ENCODE assay signal across 11 cellular contexts in the genomic region with DNA sequence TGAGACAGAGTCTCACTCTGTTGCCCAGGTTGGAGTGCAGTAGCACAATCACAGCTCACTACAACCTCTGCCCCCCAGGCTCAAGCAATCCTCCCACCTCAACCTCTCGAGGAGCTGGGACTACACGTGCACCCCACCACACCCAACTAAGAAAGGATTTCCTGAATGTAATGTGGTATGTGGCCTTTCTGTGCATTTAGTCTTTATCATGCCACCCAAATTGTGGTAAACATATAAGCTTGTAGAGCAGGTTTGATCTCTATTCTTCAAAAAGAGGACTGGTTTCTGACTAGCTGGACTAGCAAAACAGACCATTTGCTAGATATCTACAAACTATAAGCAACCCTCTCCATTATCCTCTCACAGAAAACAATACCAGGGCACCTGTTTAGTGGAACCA. TPM values are rescaled to one million over a fixed set of nuclear protein-coding genes. Genes with fewer than 3 reads are reported as not detected.
DNase-seq lines count a peak whose midpoint lies in the region; ATAC-seq, FAIRE-seq and TF ChIP-seq lines count a peak whose summit lies in the region.
"Had no signal": no experiment of that assay in that cellular context is flagged by ENCODE, and none has a peak within 500 bp of the region (broad histone marks: within the 10 kb centered on the region; RNA-seq: fewer than 3 reads in every experiment).

No MANE protein-coding gene starts in this region.

- H3K9me3 Mint-ChIP-seq in activated CD8-positive, alpha-beta memory T cell treated with anti-CD3 and anti-CD28 coated beads, Interleukin-2, amount 10 ng/mL, durations not matched to agents 7 days and 5 days (ENCODE audit: low read depth) = peaks cover 2% of the 10 kb centered on the region
- no peaks in the 10 kb centered on the region for H3K9me3 Mint-ChIP-seq in CD14-positive monocyte

- H3K9me2 ChIP-seq in PC-3 (replicated peaks; ENCODE audit: low read length) = no peaks in the 10 kb centered on the region

- no peak for FAIRE-seq in GM12892 (lab: Jason Lieb, UNC)

- H3K4me3 ChIP-seq in PC-3 (ENCODE audit: low read length) = no peak overlapping the region
- H3K4me3 ChIP-seq in effector memory CD4-positive, alpha-beta T cell (ENCODE audit: insufficient read depth, low read depth, low read length, poor library complexity, severe bottlenecking) = no peak overlapping the region
- no peak overlapping the region for H3K4me3 ChIP-seq in upper lobe of right lung
- H3K4me3 ChIP-seq: HAP-1 had no signal

- peak overlapping the region; percentile 61; the same call in 1 of the 2 replicates for H3K4me2 ChIP-seq in PC-3 (ENCODE audit: low read length)

- peak; percentile 52 for DNase-seq in activated CD8-positive, alpha-beta memory T cell treated with anti-CD3 and anti-CD28 coated beads, Interleukin-2, amount 10 ng/mL, durations not matched to agents 7 days and 5 days
- no peak for DNase-seq in activated CD8-positive, alpha-beta memory T cell treated with anti-CD3 and anti-CD28 coated beads for 24 hours
- peak; percentile 62 for DNase-seq in PC-3
- DNase-seq in effector memory CD4-positive, alpha-beta T cell = no peak
- DNase-seq in stimulated activated CD8-positive, alpha-beta memory T cell treated with anti-CD3 and anti-CD28 coated beads, Interleukin-4, amount 100 ng/mL, for 48 hours = peak; percentile 27
- DNase-seq in GM12892 (ENCODE audit: insufficient read length) = no peak
- no peak for DNase-seq in CD14-positive monocyte (ENCODE audit: low spot score)
- DNase-seq in upper lobe of right lung = no peak
- DNase-seq: NCI-H1436 treated with DMSO at 0.1 percent for 48 hours had no signal

- no peaks in the 10 kb centered on the region for H3K27me3 Mint-ChIP-seq in activated CD8-positive, alpha-beta memory T cell treated with anti-CD3 and anti-CD28 coated beads, Interleukin-2, amount 10 ng/mL, durations not matched to agents 7 days and 5 days
- no peaks in the 10 kb centered on the region for H3K27me3 Mint-ChIP-seq in CD14-positive monocyte (ENCODE audit: low read depth in 3 of 3)

- TF ChIP-seq CTCF in PC-3 (conservative IDR thresholded peaks at IDR 0.05; ENCODE audit: low read depth, low read length) = no peak
- TF ChIP-seq CTCF in CD14-positive monocyte (IDR thresholded peaks at IDR 0.05) = no peak
- TF ChIP-seq CTCF in upper lobe of right lung (IDR thresholded peaks at IDR 0.05) = no peak

- TF ChIP-seq POLR2A in GM12892 (IDR thresholded peaks at IDR 0.05; ENCODE audit: low read depth, low read length) = no peak

- H3K4me3 Mint-ChIP-seq in activated CD8-positive, alpha-beta memory T cell treated with anti-CD3 and anti-CD28 coated beads, Interleukin-2, amount 10 ng/mL, durations not matched to agents 7 days and 5 days = peak overlapping the region; percentile 19
- no peak overlapping the region for H3K4me3 Mint-ChIP-seq in CD14-positive monocyte

- H2AFZ ChIP-seq in PC-3 (ENCODE audit: low read length) = peak overlapping the region; percentile 66; the same call in 1 of the 2 replicates

- H3K36me3 Mint-ChIP-seq in activated CD8-positive, alpha-beta memory T cell treated with anti-CD3 and anti-CD28 coated beads, Interleukin-2, amount 10 ng/mL, durations not matched to agents 7 days and 5 days = peaks cover 32% of the 10 kb centered on the region
- no peaks in the 10 kb centered on the region for H3K36me3 Mint-ChIP-seq in CD14-positive monocyte

- peak overlapping the region; percentile 88 for H3K27ac Mint-ChIP-seq in activated CD8-positive, alpha-beta memory T cell treated with anti-CD3 and anti-CD28 coated beads, Interleukin-2, amount 10 ng/mL, durations not matched to agents 7 days and 5 days
- no peak overlapping the region for H3K27ac Mint-ChIP-seq in CD14-positive monocyte

- peak; percentile 34 for ATAC-seq in activated CD8-positive, alpha-beta memory T cell treated with anti-CD3 and anti-CD28 coated beads, Interleukin-2, amount 10 ng/mL, durations not matched to agents 7 days and 5 days
- ATAC-seq in PC-3 (peak; percentile 20; the same call in 1 of the 2 replicates), upper lobe of right lung (no peak)

- CTCF ChIA-PET in activated CD8-positive, alpha-beta memory T cell treated with anti-CD3 and anti-CD28 coated beads, Interleukin-2, amount 10 ng/mL, durations not matched to agents 7 days and 5 days (lab: Charles Lee) = interaction anchor here (0.7 to 1.6 kb wide), 4 partner anchors 12 to 1373 kb away, joined by 3 to 4 read pairs (median 4); no protein-coding TSS in a partner anchor
- CTCF ChIA-PET in PC-3 (lab: Charles Lee) = interaction anchor here (0.6 to 0.8 kb wide), 2 partner anchors 11 to 166 kb away, joined by 3 to 4 read pairs; no protein-coding TSS in a partner anchor

- H3K4me1 ChIP-seq in PC-3 (ENCODE audit: insufficient read depth, low read length) (peaks cover 40% of the 10 kb centered on the region), upper lobe of right lung (no peaks in the 10 kb centered on the region)
- H3K4me1 ChIP-seq in effector memory CD4-positive, alpha-beta T cell (ENCODE audit: control insufficient read depth, insufficient read depth, low read length, poor library complexity, severe bottlenecking) = peaks cover 19% of the 10 kb centered on the region

- BruUV-seq in PC-3 (replicated peaks; lab: Mats Ljungman, UMichigan) = no TSS peak

- H3K4me1 Mint-ChIP-seq in activated CD8-positive, alpha-beta memory T cell treated with anti-CD3 and anti-CD28 coated beads, Interleukin-2, amount 10 ng/mL, durations not matched to agents 7 days and 5 days = peaks cover 33% of the 10 kb centered on the region
- peaks cover 8% of the 10 kb centered on the region for H3K4me1 Mint-ChIP-seq in CD14-positive monocyte

- H4K20me1 ChIP-seq in PC-3 (ENCODE audit: low read length) = no peaks in the 10 kb centered on the region

- H3K9ac ChIP-seq in PC-3 (ENCODE audit: low read length) = peak overlapping the region; percentile 60

- no peaks in the 10 kb centered on the region for H3K79me2 ChIP-seq in PC-3 (ENCODE audit: low read length)

- intact Hi-C loops in PC-3 (cut with micrococcal nuclease) (loop anchor here (5.0 kb wide), 1 partner anchor 32 kb away; a partner anchor contains a TSS), CD14-positive monocyte (cut with micrococcal nuclease) (no loop called here), upper lobe of right lung (cut with DNase I) (no loop called here)

- H3K36me3 ChIP-seq in PC-3 (ENCODE audit: low read depth, low read length) = no peaks in the 10 kb centered on the region
- H3K36me3 ChIP-seq in effector memory CD4-positive, alpha-beta T cell (ENCODE audit: control insufficient read depth, insufficient read depth, low read length) = no peaks in the 10 kb centered on the region
- H3K36me3 ChIP-seq in upper lobe of right lung = no peaks in the 10 kb centered on the region

- no peaks in the 10 kb centered on the region for H3F3A ChIP-seq in PC-3 (ENCODE audit: low read length, unreplicated experiment)

- H3K27me3 ChIP-seq in PC-3 (ENCODE audit: low read length) (no peaks in the 10 kb centered on the region), upper lobe of right lung (no peaks in the 10 kb centered on the region)
- no peaks in the 10 kb centered on the region for H3K27me3 ChIP-seq in effector memory CD4-positive, alpha-beta T cell (replicated peaks; ENCODE audit: control insufficient read depth, insufficient read depth, low read length, poor library complexity, severe bottlenecking)

- no peaks in the 10 kb centered on the region for H3K9me3 ChIP-seq in PC-3 (ENCODE audit: low read length)
- no peaks in the 10 kb centered on the region for H3K9me3 ChIP-seq in effector memory CD4-positive, alpha-beta T cell (ENCODE audit: control insufficient read depth, low read length)
- no peaks in the 10 kb centered on the region for H3K9me3 ChIP-seq in upper lobe of right lung
- H3K9me3 ChIP-seq: HAP-1 had no signal

- H3K27ac ChIP-seq in PC-3 (ENCODE audit: low read length) (peak overlapping the region; percentile 92), upper lobe of right lung (no peak overlapping the region)
- peak overlapping the region; percentile 28 for H3K27ac ChIP-seq in effector memory CD4-positive, alpha-beta T cell (ENCODE audit: insufficient read depth, low read length, poor library complexity, severe bottlenecking)
- H3K27ac ChIP-seq: HL-60 had no signal

- POLR2A ChIA-PET in PC-3 (lab: Charles Lee; ENCODE audit: unreplicated experiment) = no interaction called here

RNA-seq across cellular contexts. Expression of a gene that starts 33.6 kb away (rescaled TPM):
- 10 to 100 TPM; 20.8 to 27.5 TPM for total RNA-seq in activated CD8-positive, alpha-beta memory T cell treated with anti-CD3 and anti-CD28 coated beads, Interleukin-2, amount 10 ng/mL, durations not matched to agents 7 days and 5 days
- total RNA-seq in PC-3 (2014; rRNA removed) (2.2 and 4.4 TPM in 2 replicates), upper lobe of right lung (4.7 TPM)
- 6.1 TPM for polyA plus RNA-seq in GM12892 (2012; ENCODE audit: missing spikeins)
- under 1 TPM in 1 of 2 donors, not detected in 1; 0.11 TPM for polyA plus RNA-seq in CD14-positive monocyte

Comparison
In these comparisons a context has a peak if more than half of its experiments do, and no peak if none do; other contexts are left out.
1. DNase-seq: peak in activated CD8-positive, alpha-beta memory T cell treated with anti-CD3 and anti-CD28 coated beads, Interleukin-2, amount 10 ng/mL, durations not matched to agents 7 days and 5 days (single experiment), PC-3 (single experiment) and stimulated activated CD8-positive, alpha-beta memory T cell treated with anti-CD3 and anti-CD28 coated beads, Interleukin-4, amount 100 ng/mL, for 48 hours (single experiment); none in activated CD8-positive, alpha-beta memory T cell treated with anti-CD3 and anti-CD28 coated beads for 24 hours (single experiment), effector memory CD4-positive, alpha-beta T cell (0 of 3), GM12892 (single experiment), CD14-positive monocyte (single experiment) and upper lobe of right lung (single experiment).